1 cellular context compared by ENCODE assay signal in the genomic region with DNA sequence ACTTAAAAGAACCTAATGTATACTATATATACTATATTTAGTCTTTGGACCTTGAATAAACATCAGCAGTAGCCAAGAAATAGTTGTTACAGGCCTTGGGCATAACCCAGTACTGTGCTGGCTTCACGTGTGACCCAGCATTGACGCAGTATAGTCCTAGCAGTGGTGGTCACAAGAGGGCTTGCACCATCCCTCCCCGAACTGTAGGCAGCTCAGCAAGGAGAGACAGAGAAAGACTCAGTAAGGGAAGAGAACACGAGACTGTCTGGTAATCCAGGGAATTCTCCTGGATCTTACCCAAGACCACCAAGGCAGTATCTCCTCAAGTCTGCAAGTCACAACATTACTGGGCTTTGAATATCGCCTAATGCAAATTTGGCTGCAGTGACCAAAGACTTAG.
TF ChIP-seq lines count a peak whose summit lies in the region.

No MANE protein-coding gene starts in this region.

TF ChIP-seq in GM23338, 12 proteins besides CTCF, POLR2A, EP300 and RAD21 (continued from another document):
- TF ChIP-seq, protein P1, sequence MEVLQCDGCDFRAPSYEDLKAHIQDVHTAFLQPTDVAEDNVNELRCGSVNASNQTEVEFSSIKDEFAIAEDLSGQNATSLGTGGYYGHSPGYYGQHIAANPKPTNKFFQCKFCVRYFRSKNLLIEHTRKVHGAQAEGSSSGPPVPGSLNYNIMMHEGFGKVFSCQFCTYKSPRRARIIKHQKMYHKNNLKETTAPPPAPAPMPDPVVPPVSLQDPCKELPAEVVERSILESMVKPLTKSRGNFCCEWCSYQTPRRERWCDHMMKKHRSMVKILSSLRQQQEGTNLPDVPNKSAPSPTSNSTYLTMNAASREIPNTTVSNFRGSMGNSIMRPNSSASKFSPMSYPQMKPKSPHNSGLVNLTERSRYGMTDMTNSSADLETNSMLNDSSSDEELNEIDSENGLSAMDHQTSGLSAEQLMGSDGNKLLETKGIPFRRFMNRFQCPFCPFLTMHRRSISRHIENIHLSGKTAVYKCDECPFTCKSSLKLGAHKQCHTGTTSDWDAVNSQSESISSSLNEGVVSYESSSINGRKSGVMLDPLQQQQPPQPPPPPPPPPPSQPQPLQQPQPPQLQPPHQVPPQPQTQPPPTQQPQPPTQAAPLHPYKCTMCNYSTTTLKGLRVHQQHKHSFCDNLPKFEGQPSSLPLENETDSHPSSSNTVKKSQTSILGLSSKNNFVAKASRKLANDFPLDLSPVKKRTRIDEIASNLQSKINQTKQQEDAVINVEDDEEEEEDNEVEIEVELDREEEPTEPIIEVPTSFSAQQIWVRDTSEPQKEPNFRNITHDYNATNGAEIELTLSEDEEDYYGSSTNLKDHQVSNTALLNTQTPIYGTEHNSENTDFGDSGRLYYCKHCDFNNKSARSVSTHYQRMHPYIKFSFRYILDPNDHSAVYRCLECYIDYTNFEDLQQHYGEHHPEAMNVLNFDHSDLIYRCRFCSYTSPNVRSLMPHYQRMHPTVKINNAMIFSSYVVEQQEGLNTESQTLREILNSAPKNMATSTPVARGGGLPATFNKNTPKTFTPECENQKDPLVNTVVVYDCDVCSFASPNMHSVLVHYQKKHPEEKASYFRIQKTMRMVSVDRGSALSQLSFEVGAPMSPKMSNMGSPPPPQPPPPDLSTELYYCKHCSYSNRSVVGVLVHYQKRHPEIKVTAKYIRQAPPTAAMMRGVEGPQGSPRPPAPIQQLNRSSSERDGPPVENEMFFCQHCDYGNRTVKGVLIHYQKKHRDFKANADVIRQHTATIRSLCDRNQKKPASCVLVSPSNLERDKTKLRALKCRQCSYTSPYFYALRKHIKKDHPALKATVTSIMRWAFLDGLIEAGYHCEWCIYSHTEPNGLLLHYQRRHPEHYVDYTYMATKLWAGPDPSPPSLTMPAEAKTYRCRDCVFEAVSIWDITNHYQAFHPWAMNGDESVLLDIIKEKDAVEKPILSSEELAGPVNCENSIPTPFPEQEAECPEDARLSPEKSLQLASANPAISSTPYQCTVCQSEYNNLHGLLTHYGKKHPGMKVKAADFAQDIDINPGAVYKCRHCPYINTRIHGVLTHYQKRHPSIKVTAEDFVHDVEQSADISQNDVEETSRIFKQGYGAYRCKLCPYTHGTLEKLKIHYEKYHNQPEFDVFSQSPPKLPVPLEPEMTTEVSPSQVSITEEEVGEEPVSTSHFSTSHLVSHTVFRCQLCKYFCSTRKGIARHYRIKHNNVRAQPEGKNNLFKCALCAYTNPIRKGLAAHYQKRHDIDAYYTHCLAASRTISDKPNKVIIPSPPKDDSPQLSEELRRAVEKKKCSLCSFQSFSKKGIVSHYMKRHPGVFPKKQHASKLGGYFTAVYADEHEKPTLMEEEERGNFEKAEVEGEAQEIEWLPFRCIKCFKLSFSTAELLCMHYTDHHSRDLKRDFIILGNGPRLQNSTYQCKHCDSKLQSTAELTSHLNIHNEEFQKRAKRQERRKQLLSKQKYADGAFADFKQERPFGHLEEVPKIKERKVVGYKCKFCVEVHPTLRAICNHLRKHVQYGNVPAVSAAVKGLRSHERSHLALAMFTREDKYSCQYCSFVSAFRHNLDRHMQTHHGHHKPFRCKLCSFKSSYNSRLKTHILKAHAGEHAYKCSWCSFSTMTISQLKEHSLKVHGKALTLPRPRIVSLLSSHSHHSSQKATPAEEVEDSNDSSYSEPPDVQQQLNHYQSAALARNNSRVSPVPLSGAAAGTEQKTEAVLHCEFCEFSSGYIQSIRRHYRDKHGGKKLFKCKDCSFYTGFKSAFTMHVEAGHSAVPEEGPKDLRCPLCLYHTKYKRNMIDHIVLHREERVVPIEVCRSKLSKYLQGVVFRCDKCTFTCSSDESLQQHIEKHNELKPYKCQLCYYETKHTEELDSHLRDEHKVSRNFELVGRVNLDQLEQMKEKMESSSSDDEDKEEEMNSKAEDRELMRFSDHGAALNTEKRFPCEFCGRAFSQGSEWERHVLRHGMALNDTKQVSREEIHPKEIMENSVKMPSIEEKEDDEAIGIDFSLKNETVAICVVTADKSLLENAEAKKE (CRISPR knock-in tag; IDR thresholded peaks at IDR 0.05), result no peak
